ENCODE assay signal across 22 cellular contexts in genomic region chr5:91024727-91025126, GRCh38.
DNase-seq lines count a peak whose midpoint lies in the region; ATAC-seq and TF ChIP-seq lines count a peak whose summit lies in the region.
"Had no signal": no experiment of that assay in that cellular context is flagged by ENCODE, and none has a peak within 500 bp of the region (broad histone marks: within the 10 kb centered on the region; RNA-seq: fewer than 3 reads in every experiment).

No MANE protein-coding gene starts in this region.

- no peaks in the 10 kb centered on the region for H3K9me3 Mint-ChIP-seq in activated CD8-positive, alpha-beta T cell treated with anti-CD3 and anti-CD28 coated beads for 36 hours
- H3K9me3 Mint-ChIP-seq: activated naive CD4-positive, alpha-beta T cell treated with anti-CD3 and anti-CD28 coated beads, Interleukin-2, amount 10 ng/mL, durations not matched to agents 7 days and 5 days; activated T-cell treated with anti-CD3 and anti-CD28 coated beads, Interleukin-2, amount 50 U/mL, for 72 hours; CD4-positive, alpha-beta T cell; central memory CD8-positive, alpha-beta T cell; immature natural killer cell had no signal

- WGBS in mesendoderm (ENCODE audit: extremely low coverage, insufficient coverage, low lambda C conversion rate): no CpG with 5 or more reads among the region's 6 CpGs
- WGBS in ovary, 3 donors: 47 to 72% (median 70%) methylated on average over 6 of the region's 6 CpGs

- H3K79me2 ChIP-seq in mesendoderm (ENCODE audit: control insufficient read depth, insufficient read depth, low read length): no peaks in the 10 kb centered on the region

- H3K36me3 ChIP-seq in A673 (ENCODE audit: insufficient read depth, low read length, poor library complexity, severe bottlenecking): no peaks in the 10 kb centered on the region
- H3K36me3 ChIP-seq in HEK293 (ENCODE audit: control insufficient read depth in 2 of 2, insufficient read depth in 1 of 2, low read length in 2 of 2): no peaks in the 10 kb centered on the region
- H3K36me3 ChIP-seq in mesendoderm (ENCODE audit: control insufficient read depth, insufficient read depth, low read length): no peaks in the 10 kb centered on the region
- H3K36me3 ChIP-seq in ovary: no peaks in the 10 kb centered on the region
- H3K36me3 ChIP-seq in tibial artery: no peaks in the 10 kb centered on the region

- H4K5ac ChIP-seq in mesendoderm (ENCODE audit: low read length): no peak overlapping the region

- H4K8ac ChIP-seq in mesendoderm (ENCODE audit: low read depth, low read length): no peak overlapping the region

- no peaks in the 10 kb centered on the region for H3K79me1 ChIP-seq in mesendoderm (ENCODE audit: low read length)

- TF ChIP-seq CTCF in A673 (conservative IDR thresholded peaks at IDR 0.05; ENCODE audit: low read depth, low read length): no peak
- TF ChIP-seq CTCF in HEK293 (tag by site-specific recombination; IDR thresholded peaks at IDR 0.05): no peak
- TF ChIP-seq CTCF in activated CD8-positive, alpha-beta T cell treated with anti-CD3 and anti-CD28 coated beads for 36 hours (IDR thresholded peaks at IDR 0.05): no peak
- TF ChIP-seq CTCF in ovary (IDR thresholded peaks at IDR 0.05): no peak
- no peak for TF ChIP-seq CTCF in tibial artery (IDR thresholded peaks at IDR 0.05)

- peak overlapping the region; percentile 55 for H3K4ac ChIP-seq in mesendoderm (ENCODE audit: low read depth, low read length)

- no peak overlapping the region for H3K56ac ChIP-seq in mesendoderm (ENCODE audit: low read length)

- H3K9me3 ChIP-seq in A673 (ENCODE audit: low read depth, low read length, poor library complexity, severe bottlenecking) (no peaks in the 10 kb centered on the region), HEK293 (ENCODE audit: control insufficient read depth, insufficient read depth, low read depth, low read length) (no peaks in the 10 kb centered on the region), ovary (no peaks in the 10 kb centered on the region), tibial artery (no peaks in the 10 kb centered on the region)

- H3K27me3 ChIP-seq in A673 (replicated peaks; ENCODE audit: insufficient read depth, low read depth, low read length, poor library complexity): no peaks in the 10 kb centered on the region
- H3K27me3 ChIP-seq in mesendoderm (ENCODE audit: insufficient read depth, low read length, poor library complexity): no peaks in the 10 kb centered on the region
- no peaks in the 10 kb centered on the region for H3K27me3 ChIP-seq in ovary
- H3K27me3 ChIP-seq in tibial artery: no peaks in the 10 kb centered on the region
- H3K27me3 ChIP-seq: foreskin keratinocyte had no signal

- no TSS peak for BruUV-seq in A673 (replicated peaks; lab: Mats Ljungman, UMichigan)

- no peak for ATAC-seq in activated CD8-positive, alpha-beta T cell treated with anti-CD3 and anti-CD28 coated beads for 36 hours
- ATAC-seq: activated T-cell treated with anti-CD3 and anti-CD28 coated beads, Interleukin-2, amount 50 U/mL, for 72 hours had no signal

- POLR2A ChIA-PET in A673 (lab: Charles Lee; ENCODE audit: low non-redundant PET): no interaction called here
- POLR2A ChIA-PET in HEK293 (lab: Yijun Ruan, JAX): no interaction called here
- POLR2A ChIA-PET in activated CD8-positive, alpha-beta T cell treated with anti-CD3 and anti-CD28 coated beads for 36 hours (lab: Charles Lee): no interaction called here

- H3K36me3 Mint-ChIP-seq in activated CD8-positive, alpha-beta T cell treated with anti-CD3 and anti-CD28 coated beads for 36 hours (ENCODE audit: low read depth): no peaks in the 10 kb centered on the region
- H3K36me3 Mint-ChIP-seq: activated naive CD4-positive, alpha-beta T cell treated with anti-CD3 and anti-CD28 coated beads, Interleukin-2, amount 10 ng/mL, durations not matched to agents 7 days and 5 days; immature natural killer cell had no signal

- peaks cover 6% of the 10 kb centered on the region for H3K27me3 Mint-ChIP-seq in activated CD8-positive, alpha-beta T cell treated with anti-CD3 and anti-CD28 coated beads for 36 hours
- H3K27me3 Mint-ChIP-seq: activated naive CD4-positive, alpha-beta T cell treated with anti-CD3 and anti-CD28 coated beads, Interleukin-2, amount 10 ng/mL, durations not matched to agents 7 days and 5 days had no signal

- peak; percentile 72 for DNase-seq in A673 (ENCODE audit: low spot score)
- DNase-seq in NCI-H69 (lab: John Stamatoyannopoulos, UW): peak; percentile 88
- no peak for DNase-seq in mesendoderm
- no peak for DNase-seq in pons (ENCODE audit: low spot score)
- DNase-seq in activated CD8-positive, alpha-beta T cell treated with anti-CD3 and anti-CD28 coated beads for 36 hours: no peak
- DNase-seq in ovary: no peak
- no peak for DNase-seq in tibial artery
- DNase-seq: activated CD4-positive, CD25-positive, alpha-beta regulatory T cell treated with anti-CD3 and anti-CD28 coated beads, Interleukin-2, amount 50 U/mL, for 72 hours; activated naive CD4-positive, alpha-beta T cell treated with anti-CD3 and anti-CD28 coated beads, Interleukin-2, amount 10 ng/mL, durations not matched to agents 7 days and 5 days; activated T-cell treated with anti-CD3 and anti-CD28 coated beads, Interleukin-2, amount 50 U/mL, for 72 hours; anterior cingulate cortex; CD4-positive, alpha-beta T cell; foreskin keratinocyte; H7; immature natural killer cell; IMR-90; NCI-H1694 treated with DMSO at 0.1 percent for 48 hours; NCI-H774; posterior cingulate gyrus; T1000 had no signal

- no peak overlapping the region for H3K4me2 ChIP-seq in mesendoderm (ENCODE audit: low read length)

- no peak for TF ChIP-seq EP300 in ovary (IDR thresholded peaks at IDR 0.05)

- H3K27ac ChIP-seq in A673 (ENCODE audit: low read depth, low read length, poor library complexity, severe bottlenecking) (peak overlapping the region; percentile 48), HEK293 (ENCODE audit: extremely low read depth, low read depth, low read length) (no peak overlapping the region), mesendoderm (ENCODE audit: low read depth, low read length) (no peak overlapping the region), ovary (no peak overlapping the region), tibial artery (no peak overlapping the region)
- H3K27ac ChIP-seq: foreskin keratinocyte had no signal

- H3K4me3 Mint-ChIP-seq in activated CD8-positive, alpha-beta T cell treated with anti-CD3 and anti-CD28 coated beads for 36 hours: no peak overlapping the region
- H3K4me3 Mint-ChIP-seq: activated naive CD4-positive, alpha-beta T cell treated with anti-CD3 and anti-CD28 coated beads, Interleukin-2, amount 10 ng/mL, durations not matched to agents 7 days and 5 days; activated T-cell treated with anti-CD3 and anti-CD28 coated beads, Interleukin-2, amount 50 U/mL, for 72 hours; CD4-positive, alpha-beta T cell; central memory CD8-positive, alpha-beta T cell; immature natural killer cell had no signal

- CTCF ChIA-PET in A673 (lab: Charles Lee): no interaction called here
- CTCF ChIA-PET in HEK293 (lab: Yijun Ruan, JAX): interaction anchor here (0.6 kb wide), 1 partner anchor 182 kb away, joined by 3 read pairs; no protein-coding TSS in a partner anchor
- CTCF ChIA-PET in activated CD8-positive, alpha-beta T cell treated with anti-CD3 and anti-CD28 coated beads for 36 hours (lab: Charles Lee): interaction anchor here (0.8 to 2.3 kb wide), 2 partner anchors 19 to 93 kb away, joined by 3 to 8 read pairs; no protein-coding TSS in a partner anchor

- no peaks in the 10 kb centered on the region for H3K4me1 Mint-ChIP-seq in activated CD8-positive, alpha-beta T cell treated with anti-CD3 and anti-CD28 coated beads for 36 hours (ENCODE audit: low read depth)
- H3K4me1 Mint-ChIP-seq: activated naive CD4-positive, alpha-beta T cell treated with anti-CD3 and anti-CD28 coated beads, Interleukin-2, amount 10 ng/mL, durations not matched to agents 7 days and 5 days; central memory CD8-positive, alpha-beta T cell; immature natural killer cell had no signal

- intact Hi-C loops in A673 (cut with micrococcal nuclease; ENCODE audit: unreplicated experiment) (no loop called here), ovary (cut with DNase I) (no loop called here), tibial artery (cut with DNase I; ENCODE audit: low total_unique reads) (no loop called here)
- intact Hi-C loops in activated CD8-positive, alpha-beta T cell treated with anti-CD3 and anti-CD28 coated beads for 36 hours (cut with micrococcal nuclease): no loop called here

- H2BK120ac ChIP-seq in mesendoderm (ENCODE audit: low read depth, low read length): no peak overlapping the region

- H3K27ac Mint-ChIP-seq in activated CD8-positive, alpha-beta T cell treated with anti-CD3 and anti-CD28 coated beads for 36 hours: no peak overlapping the region
- H3K27ac Mint-ChIP-seq: activated naive CD4-positive, alpha-beta T cell treated with anti-CD3 and anti-CD28 coated beads, Interleukin-2, amount 10 ng/mL, durations not matched to agents 7 days and 5 days; activated T-cell treated with anti-CD3 and anti-CD28 coated beads, Interleukin-2, amount 50 U/mL, for 72 hours; CD4-positive, alpha-beta T cell; immature natural killer cell had no signal

- no peak overlapping the region for H3K18ac ChIP-seq in mesendoderm (ENCODE audit: low read length)

- H2BK5ac ChIP-seq in mesendoderm (ENCODE audit: low read length): no peak overlapping the region

- H2AK5ac ChIP-seq in mesendoderm (ENCODE audit: low read length): no peak overlapping the region

- no peak overlapping the region for H3K9ac ChIP-seq in mesendoderm (ENCODE audit: low read length)

- no peak for TF ChIP-seq POLR2A in ovary (IDR thresholded peaks at IDR 0.05)

- H2BK15ac ChIP-seq in mesendoderm (replicated peaks; ENCODE audit: low read depth): peak overlapping the region; percentile 19

- H3K4me1 ChIP-seq in A673 (ENCODE audit: insufficient read depth, low read length, poor library complexity, severe bottlenecking): peaks cover 41% of the 10 kb centered on the region
- H3K4me1 ChIP-seq in HEK293 (ENCODE audit: control insufficient read depth, insufficient read depth, low read length): peaks cover 58% of the 10 kb centered on the region
- peaks cover 12% of the 10 kb centered on the region for H3K4me1 ChIP-seq in mesendoderm (ENCODE audit: control insufficient read depth, low read depth, low read length)
- H3K4me1 ChIP-seq in ovary (ENCODE audit: insufficient read depth): no peaks in the 10 kb centered on the region
- H3K4me1 ChIP-seq in tibial artery: no peaks in the 10 kb centered on the region

- H3K4me3 ChIP-seq in A673 (ENCODE audit: low read depth, low read length, poor library complexity, severe bottlenecking): no peak overlapping the region
- no peak overlapping the region for H3K4me3 ChIP-seq in HEK293 (ENCODE audit: low read depth, low read length)
- no peak overlapping the region for H3K4me3 ChIP-seq in mesendoderm (ENCODE audit: low read length)
- H3K4me3 ChIP-seq in ovary: no peak overlapping the region
- no peak overlapping the region for H3K4me3 ChIP-seq in tibial artery

- no peak overlapping the region for H3K23ac ChIP-seq in mesendoderm (ENCODE audit: low read length)

TF ChIP-seq in HEK293, 187 proteins besides CTCF, POLR2A, EP300 and RAD21 (continues in another document):
- no peak for TF ChIP-seq KLF9 (tag by site-specific recombination; IDR thresholded peaks at IDR 0.05; ENCODE audit: low read depth)

Comparison
In these comparisons a context has a peak if more than half of its experiments do, and no peak if none do; other contexts are left out.
1. DNase-seq: peak in A673 (single experiment) and NCI-H69 (single experiment); none in mesendoderm (single experiment), pons (single experiment), activated CD8-positive, alpha-beta T cell treated with anti-CD3 and anti-CD28 coated beads for 36 hours (single experiment), ovary (0 of 5) and tibial artery (0 of 2).